Comparison of ENCODE assay signal across 1 cellular context in genomic region chr11:76700177-76701100, GRCh38.
TF ChIP-seq lines count a peak whose summit lies in the region.

No MANE protein-coding gene starts in this region.

TF ChIP-seq in K562, 482 proteins besides CTCF, POLR2A, EP300 and RAD21 (continued from another document and continues in another):
- TF ChIP-seq ZNF740 (CRISPR knock-in tag; IDR thresholded peaks at IDR 0.05) (no peak), ZNF740 (tag; IDR thresholded peaks at IDR 0.05) (no peak), ZBTB7A (IDR thresholded peaks at IDR 0.05; ENCODE audit: borderline replicate concordance, control insufficient read depth, low read depth, low read length) (peak; percentile 80), STAT5A (IDR thresholded peaks at IDR 0.05; ENCODE audit: borderline replicate concordance, low read length) (peak; percentile 95), BHLHE40 (IDR thresholded peaks at IDR 0.05; ENCODE audit: low read length) (peak; percentile 71; the same call in 1 of the 2 replicates), FUS (optimal IDR thresholded peaks at IDR 0.05; ENCODE audit: low read depth, low read length) (no peak), C11orf30 (IDR thresholded peaks at IDR 0.05; ENCODE audit: low read depth) (peak; percentile 95), MAFF (IDR thresholded peaks at IDR 0.05; ENCODE audit: low read length) (peak; percentile 66; the same call in 1 of the 2 replicates), FOXK1 (CRISPR knock-in tag; IDR thresholded peaks at IDR 0.05; ENCODE audit: borderline replicate concordance) (no peak), ZNF780A (CRISPR knock-in tag; IDR thresholded peaks at IDR 0.05) (no peak), EP400 (IDR thresholded peaks at IDR 0.05) (peak; percentile 43), TAF9B (IDR thresholded peaks at IDR 0.05; ENCODE audit: partially characterized antibody) (peak; percentile 51), TAF15 (IDR thresholded peaks at IDR 0.05; ENCODE audit: low read depth, low read length) (no peak), GABPA (tag; conservative IDR thresholded peaks at IDR 0.05; ENCODE audit: low read depth) (no peak; the same call in 1 of the 2 replicates), ZNF699 (CRISPR knock-in tag; IDR thresholded peaks at IDR 0.05; ENCODE audit: insufficient replicate concordance) (no peak), FOXM1 (IDR thresholded peaks at IDR 0.05; ENCODE audit: low read depth) (peak; percentile 94), FOXM1 (CRISPR knock-in tag; IDR thresholded peaks at IDR 0.05; ENCODE audit: low read depth) (no peak), ZBTB5 (IDR thresholded peaks at IDR 0.05) (peak; percentile 57; the same call in 1 of the 2 replicates), ZNF407 (IDR thresholded peaks at IDR 0.05; ENCODE audit: low read depth) (no peak; the same call in 1 of the 2 replicates), ATF7 (IDR thresholded peaks at IDR 0.05) (peak; percentile 73), E2F8 (IDR thresholded peaks at IDR 0.05; ENCODE audit: low read depth, partially characterized antibody) (no peak), ZNF316 (IDR thresholded peaks at IDR 0.05) (peak; percentile 94), SMARCE1 (IDR thresholded peaks at IDR 0.05) (peak; percentile 100), KDM1A (IDR thresholded peaks at IDR 0.05) (peak; percentile 95 to 96), RFX7 (CRISPR knock-in tag; IDR thresholded peaks at IDR 0.05) (no peak), DIDO1 (tag; IDR thresholded peaks at IDR 0.05; ENCODE audit: low read depth) (no peak), ARID2 (IDR thresholded peaks at IDR 0.05) (no peak), MYC (IDR thresholded peaks at IDR 0.05; ENCODE audit: low read depth, low read length) (peak; percentile 72), MYC (CRISPR knock-in tag; IDR thresholded peaks at IDR 0.05; ENCODE audit: borderline replicate concordance, low read depth) (peak; percentile 46; the same call in 1 of the 2 replicates), PYGO2 (tag; IDR thresholded peaks at IDR 0.05) (peak; percentile 44; the same call in 1 of the 2 replicates), HLTF (IDR thresholded peaks at IDR 0.05) (peak; percentile 96), MAFG (tag; conservative IDR thresholded peaks at IDR 0.05) (peak; percentile 87), NEUROD1 (IDR thresholded peaks at IDR 0.05; ENCODE audit: borderline replicate concordance, low read depth, low read length, partially characterized antibody) (peak; percentile 85), ZNF274 (IDR thresholded peaks at IDR 0.05; ENCODE audit: borderline replicate concordance, low read depth, low read length) (peak; percentile 28; the same call in 1 of the 2 replicates), ELK1 (CRISPR knock-in tag; IDR thresholded peaks at IDR 0.05) (no peak)
- TF ChIP-seq, protein P1, sequence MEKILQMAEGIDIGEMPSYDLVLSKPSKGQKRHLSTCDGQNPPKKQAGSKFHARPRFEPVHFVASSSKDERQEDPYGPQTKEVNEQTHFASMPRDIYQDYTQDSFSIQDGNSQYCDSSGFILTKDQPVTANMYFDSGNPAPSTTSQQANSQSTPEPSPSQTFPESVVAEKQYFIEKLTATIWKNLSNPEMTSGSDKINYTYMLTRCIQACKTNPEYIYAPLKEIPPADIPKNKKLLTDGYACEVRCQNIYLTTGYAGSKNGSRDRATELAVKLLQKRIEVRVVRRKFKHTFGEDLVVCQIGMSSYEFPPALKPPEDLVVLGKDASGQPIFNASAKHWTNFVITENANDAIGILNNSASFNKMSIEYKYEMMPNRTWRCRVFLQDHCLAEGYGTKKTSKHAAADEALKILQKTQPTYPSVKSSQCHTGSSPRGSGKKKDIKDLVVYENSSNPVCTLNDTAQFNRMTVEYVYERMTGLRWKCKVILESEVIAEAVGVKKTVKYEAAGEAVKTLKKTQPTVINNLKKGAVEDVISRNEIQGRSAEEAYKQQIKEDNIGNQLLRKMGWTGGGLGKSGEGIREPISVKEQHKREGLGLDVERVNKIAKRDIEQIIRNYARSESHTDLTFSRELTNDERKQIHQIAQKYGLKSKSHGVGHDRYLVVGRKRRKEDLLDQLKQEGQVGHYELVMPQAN (IDR thresholded peaks at IDR 0.05; ENCODE audit: borderline replicate concordance): no peak
- TF ChIP-seq, protein P2, sequence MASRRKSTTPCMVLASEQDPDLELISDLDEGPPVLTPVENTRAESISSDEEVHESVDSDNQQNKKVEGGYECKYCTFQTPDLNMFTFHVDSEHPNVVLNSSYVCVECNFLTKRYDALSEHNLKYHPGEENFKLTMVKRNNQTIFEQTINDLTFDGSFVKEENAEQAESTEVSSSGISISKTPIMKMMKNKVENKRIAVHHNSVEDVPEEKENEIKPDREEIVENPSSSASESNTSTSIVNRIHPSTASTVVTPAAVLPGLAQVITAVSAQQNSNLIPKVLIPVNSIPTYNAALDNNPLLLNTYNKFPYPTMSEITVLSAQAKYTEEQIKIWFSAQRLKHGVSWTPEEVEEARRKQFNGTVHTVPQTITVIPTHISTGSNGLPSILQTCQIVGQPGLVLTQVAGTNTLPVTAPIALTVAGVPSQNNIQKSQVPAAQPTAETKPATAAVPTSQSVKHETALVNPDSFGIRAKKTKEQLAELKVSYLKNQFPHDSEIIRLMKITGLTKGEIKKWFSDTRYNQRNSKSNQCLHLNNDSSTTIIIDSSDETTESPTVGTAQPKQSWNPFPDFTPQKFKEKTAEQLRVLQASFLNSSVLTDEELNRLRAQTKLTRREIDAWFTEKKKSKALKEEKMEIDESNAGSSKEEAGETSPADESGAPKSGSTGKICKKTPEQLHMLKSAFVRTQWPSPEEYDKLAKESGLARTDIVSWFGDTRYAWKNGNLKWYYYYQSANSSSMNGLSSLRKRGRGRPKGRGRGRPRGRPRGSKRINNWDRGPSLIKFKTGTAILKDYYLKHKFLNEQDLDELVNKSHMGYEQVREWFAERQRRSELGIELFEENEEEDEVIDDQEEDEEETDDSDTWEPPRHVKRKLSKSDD (conservative IDR thresholded peaks at IDR 0.05; ENCODE audit: low read length): no peak
- TF ChIP-seq, protein P3, sequence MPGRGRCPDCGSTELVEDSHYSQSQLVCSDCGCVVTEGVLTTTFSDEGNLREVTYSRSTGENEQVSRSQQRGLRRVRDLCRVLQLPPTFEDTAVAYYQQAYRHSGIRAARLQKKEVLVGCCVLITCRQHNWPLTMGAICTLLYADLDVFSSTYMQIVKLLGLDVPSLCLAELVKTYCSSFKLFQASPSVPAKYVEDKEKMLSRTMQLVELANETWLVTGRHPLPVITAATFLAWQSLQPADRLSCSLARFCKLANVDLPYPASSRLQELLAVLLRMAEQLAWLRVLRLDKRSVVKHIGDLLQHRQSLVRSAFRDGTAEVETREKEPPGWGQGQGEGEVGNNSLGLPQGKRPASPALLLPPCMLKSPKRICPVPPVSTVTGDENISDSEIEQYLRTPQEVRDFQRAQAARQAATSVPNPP (IDR thresholded peaks at IDR 0.05; ENCODE audit: borderline replicate concordance, insufficient read depth, insufficient read length): no peak
